ENCODE assay signal across 36 cellular contexts in genomic region chr12:24048446-24048845, GRCh38.
DNase-seq lines count a peak whose midpoint lies in the region; ATAC-seq, FAIRE-seq and TF ChIP-seq lines count a peak whose summit lies in the region.
"Had no signal": no experiment of that assay in that cellular context is flagged by ENCODE, and none has a peak within 500 bp of the region (broad histone marks: within the 10 kb centered on the region; RNA-seq: fewer than 3 reads in every experiment).

No MANE protein-coding gene starts in this region.

- no peaks in the 10 kb centered on the region for H3K36me3 ChIP-seq in SK-N-SH (replicated peaks in 1 of 2; ENCODE audit: control insufficient read depth in 1 of 2, insufficient read depth in 2 of 2, low read length in 1 of 2)
- H3K36me3 ChIP-seq in Loucy (ENCODE audit: insufficient read depth, low read length), result no peaks in the 10 kb centered on the region
- no peaks in the 10 kb centered on the region for H3K36me3 ChIP-seq in K562 (ENCODE audit: control insufficient read depth, insufficient read depth, low read length)
- H3K36me3 ChIP-seq in tibial nerve, result no peaks in the 10 kb centered on the region
- H3K36me3 ChIP-seq: BE2C; BLaER1; BLaER1 treated with 17β-estradiol and CSF1 and Interleukin-3, amounts not matched to agents 10 nM and 100 nM had no signal

- TF ChIP-seq RAD21 in SK-N-SH (IDR thresholded peaks at IDR 0.05; ENCODE audit: low read length) (no peak), K562 (CRISPR knock-in tag; conservative IDR thresholded peaks at IDR 0.05 in 1 of 2, IDR thresholded peaks at IDR 0.05 in 1 of 2) (no peak)

- no peaks in the 10 kb centered on the region for H3K9me2 ChIP-seq in SK-N-SH
- no peaks in the 10 kb centered on the region for H3K9me2 ChIP-seq in Loucy (replicated peaks; ENCODE audit: low read depth, low read length)

- BruUV-seq in K562 (replicated peaks; lab: Mats Ljungman, UMichigan), result no TSS peak

- H3K9ac ChIP-seq in SK-N-SH (no peak overlapping the region), Loucy (ENCODE audit: low read depth, low read length, poor library complexity, severe bottlenecking) (no peak overlapping the region), K562 (ENCODE audit: insufficient read depth in 1 of 2, low read depth in 2 of 2, low read length in 2 of 2) (no peak overlapping the region)
- H3K9ac ChIP-seq: BLaER1; BLaER1 treated with 17β-estradiol and CSF1 and Interleukin-3, amounts not matched to agents 10 nM and 100 nM had no signal

- no peak overlapping the region for H3K4me3 Mint-ChIP-seq in HFFc6
- H3K4me3 Mint-ChIP-seq: B cell; CD14-positive monocyte; CD4-positive, alpha-beta memory T cell; CD4-positive, alpha-beta T cell; CD4-positive, CD25-positive, alpha-beta regulatory T cell; CD8-positive, alpha-beta memory T cell; CD8-positive, alpha-beta T cell had no signal

- H3K27me3 ChIP-seq in SK-N-SH (ENCODE audit: insufficient read depth), result no peaks in the 10 kb centered on the region
- no peaks in the 10 kb centered on the region for H3K27me3 ChIP-seq in Loucy (ENCODE audit: insufficient read depth, low read length, poor library complexity, severe bottlenecking)
- no peaks in the 10 kb centered on the region for H3K27me3 ChIP-seq in K562 (ENCODE audit: control insufficient read depth in 2 of 2, insufficient read depth in 2 of 2, low read length in 2 of 2)
- H3K27me3 ChIP-seq in tibial nerve, result no peaks in the 10 kb centered on the region
- H3K27me3 ChIP-seq: BE2C; BLaER1; BLaER1 treated with 17β-estradiol and CSF1 and Interleukin-3, amounts not matched to agents 10 nM and 100 nM had no signal

- TF ChIP-seq POLR2A in K562 (conservative IDR thresholded peaks at IDR 0.05) (no peak), tibial nerve (IDR thresholded peaks at IDR 0.05) (no peak)

- H3K9me1 ChIP-seq in K562 (ENCODE audit: control insufficient read depth, insufficient read depth, low read length), result no peaks in the 10 kb centered on the region

- DNase-seq in SK-N-SH (no peak), D721Med (ENCODE audit: insufficient read length, low spot score) (no peak), K562 (ENCODE audit: extremely low read depth in 1 of 4, low spot score in 3 of 4) (no peak), tibial nerve (ENCODE audit: low spot score in 2 of 2) (no peak), HFFc6 (no peak), T-helper 1 cell (no peak)
- DNase-seq: 8988T; ACHN; AML-193; BE2C; C1 segment of cervical spinal cord; Caco-2; Calu3; CD4-positive, alpha-beta memory T cell; CD4-positive, alpha-beta T cell; CD4-positive, CD25-positive, alpha-beta regulatory T cell; CD8-positive, alpha-beta memory T cell; CD8-positive, alpha-beta T cell; COR-L47; DMS 273 treated with DMSO at 0.1 percent for 48 hours; DMS153; DMS53; DMS79; DMS79 treated with DMSO at 0.1 percent for 48 hours; DND-41; EL had no signal

- in situ Hi-C loops in K562 (cut with MboI), result no loop called here

- 0 out of 2 replicates have a peak, but pooled peaks cover 5% of the 10 kb centered on the region for H3K36me3 Mint-ChIP-seq in HFFc6 (ENCODE audit: low read depth)
- H3K36me3 Mint-ChIP-seq: CD14-positive monocyte; CD4-positive, alpha-beta memory T cell; CD4-positive, CD25-positive, alpha-beta regulatory T cell; CD8-positive, alpha-beta memory T cell; CD8-positive, alpha-beta T cell had no signal

- H4K20me1 ChIP-seq in SK-N-SH (ENCODE audit: insufficient read depth) (no peaks in the 10 kb centered on the region), Loucy (ENCODE audit: insufficient read depth, low read length, poor library complexity, severe bottlenecking) (no peaks in the 10 kb centered on the region), K562 (replicated peaks; ENCODE audit: control insufficient read depth, insufficient read depth, low read length) (no peaks in the 10 kb centered on the region)
- H4K20me1 ChIP-seq: BLaER1; BLaER1 treated with 17β-estradiol and CSF1 and Interleukin-3, amounts not matched to agents 10 nM and 100 nM had no signal

- H3K4me2 ChIP-seq in SK-N-SH (no peak overlapping the region), Loucy (ENCODE audit: low read depth, low read length, poor library complexity, severe bottlenecking) (peak overlapping the region; percentile 42), K562 (ENCODE audit: insufficient read depth, low read length) (no peak overlapping the region)
- H3K4me2 ChIP-seq: A549 had no signal

- 92% methylated on average over 4 of the region's 4 CpGs for WGBS in SK-N-SH (ENCODE audit: low lambda C conversion rate)
- 58% methylated on average over 4 of the region's 4 CpGs for WGBS in K562 (ENCODE audit: insufficient coverage, low coverage, missing lambda C conversion rate)
- WGBS in tibial nerve, 2 donors, result 96% methylated on average over 4 of the region's 4 CpGs

- H3K27ac ChIP-seq in SK-N-SH (ENCODE audit: low read depth in 2 of 2, low read length in 1 of 2), result no peak overlapping the region
- no peak overlapping the region for H3K27ac ChIP-seq in K562 (ENCODE audit: extremely low read depth, low read depth, low read length)
- no peak overlapping the region for H3K27ac ChIP-seq in tibial nerve
- H3K27ac ChIP-seq: 22Rv1; A549; BLaER1; BLaER1 treated with 17β-estradiol and CSF1 and Interleukin-3, amounts not matched to agents 10 nM and 100 nM; C4-2B had no signal

- H3K27me3 Mint-ChIP-seq in HFFc6 (ENCODE audit: insufficient read depth), result no peaks in the 10 kb centered on the region
- H3K27me3 Mint-ChIP-seq: B cell; CD4-positive, alpha-beta memory T cell; CD4-positive, alpha-beta T cell; CD4-positive, CD25-positive, alpha-beta regulatory T cell had no signal

- H3K4me3 ChIP-seq in SK-N-SH (ENCODE audit: low read depth in 2 of 2, low read length in 1 of 2) (no peak overlapping the region), Loucy (ENCODE audit: low read length, poor library complexity, severe bottlenecking) (peak overlapping the region; percentile 48), K562 (no peak overlapping the region), tibial nerve (no peak overlapping the region)
- H3K4me3 ChIP-seq: A549; BLaER1; BLaER1 treated with 17β-estradiol and CSF1 and Interleukin-3, amounts not matched to agents 10 nM and 100 nM had no signal

- H2AFZ ChIP-seq in SK-N-SH (ENCODE audit: low read depth) (no peak overlapping the region), Loucy (ENCODE audit: low read length) (no peak overlapping the region), K562 (ENCODE audit: low read depth, low read length) (no peak overlapping the region)

- H3F3A ChIP-seq in SK-N-SH (replicated peaks; ENCODE audit: insufficient read depth) (peaks cover 3% of the 10 kb centered on the region), Loucy (ENCODE audit: low read depth) (peaks cover 15% of the 10 kb centered on the region; the same call in 1 of the 2 replicates)

- intact Hi-C loops in K562 (cut with micrococcal nuclease), result no loop called here

- CTCF ChIA-PET in SK-N-SH (lab: Yijun Ruan, JAX) (no interaction called here), K562 (lab: Yijun Ruan, JAX; ENCODE audit: low intra/inter-chr PET ratio) (no interaction called here)

- H3K9me3 ChIP-seq in SK-N-SH (peaks cover 5% of the 10 kb centered on the region), Loucy (ENCODE audit: insufficient read depth, low read depth, low read length) (0 out of 2 replicates have a peak, but pooled peaks cover 5% of the 10 kb centered on the region), K562 (replicated peaks; ENCODE audit: control insufficient read depth, insufficient read depth, low read depth, low read length) (no peaks in the 10 kb centered on the region), tibial nerve (peaks cover 0 to 9% (median 0%) of the 10 kb centered on the region in 4 donors)
- H3K9me3 ChIP-seq: BE2C had no signal

- TF ChIP-seq CTCF in SK-N-SH (IDR thresholded peaks at IDR 0.05) (no peak), D721Med (IDR thresholded peaks at IDR 0.05; ENCODE audit: insufficient read depth, missing control alignments) (no peak), Loucy (conservative IDR thresholded peaks at IDR 0.05; ENCODE audit: low read length) (no peak), K562 (IDR thresholded peaks at IDR 0.05 in 2 of 3, conservative IDR thresholded peaks at IDR 0.05 in 1 of 3; ENCODE audit: insufficient read depth in 2 of 3, low read depth in 1 of 3, low read length in 3 of 3) (no peak), tibial nerve (IDR thresholded peaks at IDR 0.05) (no peak), HFFc6 (IDR thresholded peaks at IDR 0.05) (no peak)

- no peak overlapping the region for H3K27ac Mint-ChIP-seq in HFFc6
- H3K27ac Mint-ChIP-seq: B cell; CD14-positive monocyte; CD4-positive, alpha-beta memory T cell; CD4-positive, alpha-beta T cell; CD4-positive, CD25-positive, alpha-beta regulatory T cell; CD8-positive, alpha-beta memory T cell; CD8-positive, alpha-beta T cell had no signal

- ATAC-seq in SK-N-SH treated with all-trans-retinoic acid at 6 μM for 48 hours, result no peak
- no peak for ATAC-seq in K562
- ATAC-seq: A549; CD8-positive, alpha-beta T cell had no signal

- peak; percentile 53 for FAIRE-seq in D721Med (lab: Jason Lieb, UNC)
- no peak for FAIRE-seq in K562 (lab: Jason Lieb, UNC)
- FAIRE-seq: A204.1, A549 had no signal

- H3K4me1 ChIP-seq in SK-N-SH (ENCODE audit: control insufficient read depth in 1 of 2, insufficient read depth in 2 of 2, low read depth in 1 of 2, low read length in 1 of 2) (peaks cover 3 to 12% of the 10 kb centered on the region in 2 experiments; a peak in 2 of 4 replicates), Loucy (ENCODE audit: insufficient read depth, low read length, poor library complexity, severe bottlenecking) (peaks cover 65% of the 10 kb centered on the region), K562 (replicated peaks in 1 of 2; ENCODE audit: control insufficient read depth in 2 of 2, insufficient read depth in 2 of 2, low read length in 2 of 2) (no peaks in the 10 kb centered on the region), tibial nerve (peaks cover 0 to 16% (median 0%) of the 10 kb centered on the region in 4 donors)
- H3K4me1 ChIP-seq: A549, BE2C had no signal

- POLR2A ChIA-PET in SK-N-SH (lab: Yijun Ruan, JAX) (no interaction called here), K562 (lab: Yijun Ruan, JAX) (no interaction called here)

- H3K9me3 Mint-ChIP-seq in HFFc6, result peaks cover 28% of the 10 kb centered on the region

- TF ChIP-seq EP300 in SK-N-SH (IDR thresholded peaks at IDR 0.05; ENCODE audit: borderline replicate concordance in 1 of 2, low read depth in 1 of 2, low read length in 1 of 2) (no peak), K562 (IDR thresholded peaks at IDR 0.05; ENCODE audit: low read length) (no peak), tibial nerve (IDR thresholded peaks at IDR 0.05) (no peak)

- H3K4me1 Mint-ChIP-seq in HFFc6 (ENCODE audit: low read depth), result no peaks in the 10 kb centered on the region
- H3K4me1 Mint-ChIP-seq: CD14-positive monocyte; CD4-positive, alpha-beta memory T cell; CD4-positive, CD25-positive, alpha-beta regulatory T cell; CD8-positive, alpha-beta memory T cell had no signal

- H3K79me2 ChIP-seq in SK-N-SH (ENCODE audit: insufficient read depth) (no peaks in the 10 kb centered on the region), Loucy (ENCODE audit: insufficient read depth, low read length) (no peaks in the 10 kb centered on the region), K562 (ENCODE audit: control insufficient read depth, insufficient read depth, low read length) (no peaks in the 10 kb centered on the region)

TF ChIP-seq in SK-N-SH, 30 proteins besides CTCF, POLR2A, EP300 and RAD21 (continues in another document):
- TF ChIP-seq JUND (IDR thresholded peaks at IDR 0.05), result no peak
